ENCODE assay signal across 28 cellular contexts in the genomic region with DNA sequence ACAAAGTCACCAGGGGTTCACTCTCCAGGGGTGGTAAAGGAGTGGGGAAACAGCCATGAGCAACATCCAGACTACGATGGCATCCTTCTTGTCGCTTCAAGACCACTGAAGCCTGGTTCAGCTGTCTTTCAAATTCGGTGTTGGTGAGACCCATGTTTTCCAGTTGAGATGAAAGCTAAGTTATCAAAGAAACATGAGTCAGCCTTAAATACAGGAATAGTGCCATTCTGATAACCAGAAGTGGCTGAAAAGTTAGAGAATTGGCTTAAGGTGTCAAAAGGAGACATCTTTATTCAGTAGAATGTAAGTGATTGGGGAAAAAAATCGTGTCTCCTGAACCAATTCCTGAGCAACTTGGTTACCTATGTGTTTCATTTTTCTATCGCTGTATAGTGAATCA. TPM values are rescaled to one million over a fixed set of nuclear protein-coding genes. Genes with fewer than 3 reads are reported as not detected.
A peak's percentile ranks its signal among the peaks of the same experiment; 100 is the strongest.
DNase-seq lines count a peak whose midpoint lies in the region; ATAC-seq and TF ChIP-seq lines count a peak whose summit lies in the region.
"Had no signal": no experiment of that assay in that cellular context is flagged by ENCODE, and none has a peak within 500 bp of the region (broad histone marks: within the 10 kb centered on the region; RNA-seq: fewer than 3 reads in every experiment).

No MANE protein-coding gene starts in this region.

- no peak for TF ChIP-seq CTCF in Loucy (conservative IDR thresholded peaks at IDR 0.05; ENCODE audit: low read length)

- H3K9ac ChIP-seq in Loucy (ENCODE audit: low read depth, low read length, poor library complexity, severe bottlenecking), result no peak overlapping the region

- no peaks in the 10 kb centered on the region for H4K20me1 ChIP-seq in Loucy (ENCODE audit: insufficient read depth, low read length, poor library complexity, severe bottlenecking)

- no peak for DNase-seq in activated naive CD4-positive, alpha-beta T cell treated with Interleukin-2 at 50 U/mL for 16 hours
- DNase-seq in activated naive CD4-positive, alpha-beta T cell treated with anti-CD3 and anti-CD28 coated beads, Interleukin-2, amount 50 U/mL, for 72 hours (ENCODE audit: low spot score in 2 of 2), result no peak
- DNase-seq in activated gamma-delta T cell (lab: John Stamatoyannopoulos, UW), result no peak
- DNase-seq: activated CD4-positive, CD25-positive, alpha-beta regulatory T cell treated with anti-CD3 and anti-CD28 coated beads, Interleukin-2, amount 50 U/mL, for 72 hours; C1 segment of cervical spinal cord; dermis blood vessel endothelial cell; DMS79; left ventricle myocardium superior; NCI-H1436; NCI-H2081; NCI-H524 treated with DMSO at 0.1 percent for 48 hours; occipital lobe; PC-3; psoas muscle; stimulated activated CD4-positive, alpha-beta T cell treated with anti-CD3 and anti-CD28 coated beads, Interleukin-12 subunit alpha, Interleukin-12 subunit beta, amount 100 ng/mL, for 4 hours; stimulated activated CD4-positive, alpha-beta T cell treated with anti-CD3 and anti-CD28 coated beads, Interleukin-2, amount 100 ng/mL, for 48 hours; trophoblast cell had no signal

- H2AFZ ChIP-seq in Loucy (ENCODE audit: low read length), result peak overlapping the region; percentile 51; the same call in 1 of the 2 replicates

- no peaks in the 10 kb centered on the region for H3F3A ChIP-seq in Loucy (ENCODE audit: low read depth)

- H3K4me2 ChIP-seq in Loucy (ENCODE audit: low read depth, low read length, poor library complexity, severe bottlenecking), result no peak overlapping the region

- peaks cover 19% of the 10 kb centered on the region for H3K36me3 Mint-ChIP-seq in activated naive CD4-positive, alpha-beta T cell treated with anti-CD3 and anti-CD28 coated beads, Interleukin-2, amount 50 U/mL, for 24 hours
- H3K36me3 Mint-ChIP-seq in activated naive CD4-positive, alpha-beta T cell treated with anti-CD3 and anti-CD28 coated beads, Interleukin-2, amount 50 U/mL, for 72 hours, result peaks cover 20 to 87% of the 10 kb centered on the region in 2 donors
- peaks cover 34% of the 10 kb centered on the region for H3K36me3 Mint-ChIP-seq in stimulated activated memory B cell treated with anti-CD40 and anti-IgM and Interleukin-4, amounts not matched to agents 10 μg/mL and 1 μg/mL and 100 μg/mL, for 72 hours

- peaks cover 4% of the 10 kb centered on the region for H3K9me3 Mint-ChIP-seq in activated naive CD4-positive, alpha-beta T cell treated with anti-CD3 and anti-CD28 coated beads, Interleukin-2, amount 50 U/mL, for 24 hours
- H3K9me3 Mint-ChIP-seq in activated naive CD4-positive, alpha-beta T cell treated with anti-CD3 and anti-CD28 coated beads, Interleukin-2, amount 50 U/mL, for 72 hours, result peaks cover 0 to 45% of the 10 kb centered on the region in 2 donors
- H3K9me3 Mint-ChIP-seq in stimulated activated memory B cell treated with anti-CD40 and anti-IgM and Interleukin-4, amounts not matched to agents 10 μg/mL and 1 μg/mL and 100 μg/mL, for 72 hours, result peaks cover 7% of the 10 kb centered on the region
- H3K9me3 Mint-ChIP-seq: central memory CD8-positive, alpha-beta T cell had no signal

- no peaks in the 10 kb centered on the region for H3K27me3 Mint-ChIP-seq in activated naive CD4-positive, alpha-beta T cell treated with anti-CD3 and anti-CD28 coated beads, Interleukin-2, amount 50 U/mL, for 24 hours
- H3K27me3 Mint-ChIP-seq in stimulated activated memory B cell treated with anti-CD40 and anti-IgM and Interleukin-4, amounts not matched to agents 10 μg/mL and 1 μg/mL and 100 μg/mL, for 72 hours, result no peaks in the 10 kb centered on the region
- H3K27me3 Mint-ChIP-seq: activated CD8-positive, alpha-beta memory T cell treated with anti-CD3 and anti-CD28 coated beads, Interleukin-2, amount 10 ng/mL, durations not matched to agents 7 days and 5 days; central memory CD8-positive, alpha-beta T cell had no signal

- no peak overlapping the region for H3K4me3 ChIP-seq in Loucy (ENCODE audit: low read length, poor library complexity, severe bottlenecking)
- H3K4me3 ChIP-seq: adrenal gland, HAP-1, psoas muscle, sigmoid colon had no signal

- no peaks in the 10 kb centered on the region for H3K36me3 ChIP-seq in Loucy (ENCODE audit: insufficient read depth, low read length)
- H3K36me3 ChIP-seq: adrenal gland, HAP-1, sigmoid colon had no signal

- H3K4me1 Mint-ChIP-seq in activated naive CD4-positive, alpha-beta T cell treated with anti-CD3 and anti-CD28 coated beads, Interleukin-2, amount 50 U/mL, for 24 hours, result peaks cover 50% of the 10 kb centered on the region
- peaks cover 43% of the 10 kb centered on the region for H3K4me1 Mint-ChIP-seq in stimulated activated memory B cell treated with anti-CD40 and anti-IgM and Interleukin-4, amounts not matched to agents 10 μg/mL and 1 μg/mL and 100 μg/mL, for 72 hours

- H3K27me3 ChIP-seq in Loucy (ENCODE audit: insufficient read depth, low read length, poor library complexity, severe bottlenecking), result no peaks in the 10 kb centered on the region
- H3K27me3 ChIP-seq: adrenal gland, sigmoid colon had no signal

- H3K4me3 Mint-ChIP-seq in activated naive CD4-positive, alpha-beta T cell treated with anti-CD3 and anti-CD28 coated beads, Interleukin-2, amount 50 U/mL, for 24 hours, result no peak overlapping the region
- H3K4me3 Mint-ChIP-seq in stimulated activated memory B cell treated with anti-CD40 and anti-IgM and Interleukin-4, amounts not matched to agents 10 μg/mL and 1 μg/mL and 100 μg/mL, for 72 hours, result no peak overlapping the region
- H3K4me3 Mint-ChIP-seq: activated CD8-positive, alpha-beta memory T cell treated with anti-CD3 and anti-CD28 coated beads, Interleukin-2, amount 10 ng/mL, durations not matched to agents 7 days and 5 days; central memory CD8-positive, alpha-beta T cell; mesothelial cell of epicardium had no signal

- H3K4me1 ChIP-seq in Loucy (ENCODE audit: insufficient read depth, low read length, poor library complexity, severe bottlenecking), result peaks cover 28% of the 10 kb centered on the region
- H3K4me1 ChIP-seq: HAP-1, psoas muscle had no signal

- no peaks in the 10 kb centered on the region for H3K9me2 ChIP-seq in Loucy (replicated peaks; ENCODE audit: low read depth, low read length)

- no peaks in the 10 kb centered on the region for H3K79me2 ChIP-seq in Loucy (ENCODE audit: insufficient read depth, low read length)

- no peaks in the 10 kb centered on the region for H3K9me3 ChIP-seq in Loucy (ENCODE audit: insufficient read depth, low read depth, low read length)
- H3K9me3 ChIP-seq: HAP-1 had no signal

- H3K27ac Mint-ChIP-seq in activated naive CD4-positive, alpha-beta T cell treated with anti-CD3 and anti-CD28 coated beads, Interleukin-2, amount 50 U/mL, for 24 hours, result peak overlapping the region; percentile 17
- peak overlapping the region; percentile 30 to 89 for H3K27ac Mint-ChIP-seq in activated naive CD4-positive, alpha-beta T cell treated with anti-CD3 and anti-CD28 coated beads, Interleukin-2, amount 50 U/mL, for 72 hours
- H3K27ac Mint-ChIP-seq in stimulated activated memory B cell treated with anti-CD40 and anti-IgM and Interleukin-4, amounts not matched to agents 10 μg/mL and 1 μg/mL and 100 μg/mL, for 72 hours, result peak overlapping the region; percentile 56
- H3K27ac Mint-ChIP-seq: activated CD8-positive, alpha-beta memory T cell treated with anti-CD3 and anti-CD28 coated beads, Interleukin-2, amount 10 ng/mL, durations not matched to agents 7 days and 5 days; mesothelial cell of epicardium had no signal

- ATAC-seq in activated naive CD4-positive, alpha-beta T cell treated with anti-CD3 and anti-CD28 coated beads, Interleukin-2, amount 50 U/mL, for 72 hours, result no peak
- ATAC-seq in stimulated activated memory B cell treated with anti-CD40 and anti-IgM and Interleukin-4, amounts not matched to agents 10 μg/mL and 1 μg/mL and 100 μg/mL, for 72 hours, result no peak
- no peak for ATAC-seq in HG03108 (IDR thresholded peaks at IDR 0.05; ENCODE audit: unreplicated experiment)
- ATAC-seq: activated CD8-positive, alpha-beta memory T cell treated with anti-CD3 and anti-CD28 coated beads, Interleukin-2, amount 10 ng/mL, durations not matched to agents 7 days and 5 days; esophagus mucosa; left ventricle myocardium superior; PC-3; psoas muscle had no signal

RNA-seq across cellular contexts. Expression of gene CARD19, which starts 7.0 kb away (rescaled TPM):
- total RNA-seq in activated naive CD4-positive, alpha-beta T cell treated with anti-CD3 and anti-CD28 coated beads, Interleukin-2, amount 50 U/mL, for 72 hours, result 10 to 100 TPM; 58.1 to 82.6 TPM

RNA-seq across cellular contexts. Expression of gene SUSD3, which starts 30.5 kb away (rescaled TPM):
- 10 to 100 TPM; 70.7 to 81.9 TPM for total RNA-seq in activated naive CD4-positive, alpha-beta T cell treated with anti-CD3 and anti-CD28 coated beads, Interleukin-2, amount 50 U/mL, for 72 hours
- total RNA-seq: dermis blood vessel endothelial cell had no signal

RNA-seq across cellular contexts. Expression of gene NINJ1, which starts 45.0 kb away (rescaled TPM):
- total RNA-seq in activated naive CD4-positive, alpha-beta T cell treated with anti-CD3 and anti-CD28 coated beads, Interleukin-2, amount 50 U/mL, for 72 hours, result 10 to 100 TPM; 81.0 to 84.8 TPM
